In the genomic region with DNA sequence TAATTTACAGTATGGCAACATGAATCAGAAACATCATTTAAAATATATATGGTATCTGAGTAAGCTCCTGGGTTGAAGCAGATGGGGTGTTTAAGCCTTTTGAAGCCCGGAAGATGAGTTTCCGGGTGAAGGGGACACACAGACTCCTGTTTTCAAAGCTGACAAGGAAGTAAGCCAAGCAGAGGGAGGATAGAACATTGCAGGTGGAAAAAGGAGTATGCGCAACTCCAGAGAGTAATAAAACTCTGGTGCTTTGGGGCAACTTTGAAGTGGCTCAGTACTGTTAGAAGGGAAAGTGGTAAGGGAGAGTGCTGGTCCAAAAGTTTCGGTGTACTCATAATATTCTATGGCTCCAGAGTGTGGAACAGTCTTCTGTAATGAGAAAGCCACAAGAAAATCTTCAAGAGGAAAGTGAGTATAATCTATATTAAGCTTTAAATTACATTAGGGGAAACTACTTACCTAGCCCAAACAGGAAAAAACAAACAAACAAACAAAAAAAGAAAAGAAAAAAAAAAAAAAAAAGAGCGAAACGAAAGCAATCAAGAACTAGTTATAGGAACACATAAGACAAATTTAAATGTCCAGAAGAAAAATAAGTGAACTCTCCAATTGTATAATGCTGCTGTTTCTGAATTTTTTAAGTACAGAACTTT, we compare ENCODE assay signal across 12 cellular contexts. TPM values are rescaled to one million over a fixed set of nuclear protein-coding genes. Genes with fewer than 3 reads are reported as not detected.
DNase-seq lines count a peak whose midpoint lies in the region; ATAC-seq, FAIRE-seq and TF ChIP-seq lines count a peak whose summit lies in the region.
"Had no signal": no experiment of that assay in that cellular context is flagged by ENCODE, and none has a peak within 500 bp of the region (broad histone marks: within the 10 kb centered on the region; RNA-seq: fewer than 3 reads in every experiment).

No MANE protein-coding gene starts in this region.

- peaks cover 33% of the 10 kb centered on the region for H3K36me3 Mint-ChIP-seq in CD4-positive, alpha-beta T cell (ENCODE audit: low read depth)
- H3K36me3 Mint-ChIP-seq in T-helper 17 cell (ENCODE audit: low read depth): peaks cover 5% of the 10 kb centered on the region
- no peaks in the 10 kb centered on the region for H3K36me3 Mint-ChIP-seq in endodermal cell (ENCODE audit: low read depth)

- H3K9me3 ChIP-seq in CD4-positive, alpha-beta T cell (ENCODE audit: control insufficient read depth, low read length): no peaks in the 10 kb centered on the region
- H3K9me3 ChIP-seq in T-helper 17 cell (ENCODE audit: control insufficient read depth, low read length, poor library complexity, severe bottlenecking) (no peaks in the 10 kb centered on the region), endodermal cell (ENCODE audit: control insufficient read depth, low read length) (no peaks in the 10 kb centered on the region)
- H3K9me3 ChIP-seq: gastrocnemius medialis had no signal

- ATAC-seq in CD4-positive, alpha-beta T cell (ENCODE audit: poor library complexity): no peak
- ATAC-seq in T-helper 17 cell (no peak), esophagus mucosa (no peak)
- ATAC-seq: gastrocnemius medialis, Panc1 had no signal

- peak; percentile 69 for FAIRE-seq in GM12892 (lab: Jason Lieb, UNC)

- no peak for TF ChIP-seq POLR2A in GM12892 (IDR thresholded peaks at IDR 0.05; ENCODE audit: low read depth, low read length)

- H3K27me3 Mint-ChIP-seq in CD4-positive, alpha-beta T cell: no peaks in the 10 kb centered on the region
- H3K27me3 Mint-ChIP-seq in T-helper 17 cell (no peaks in the 10 kb centered on the region), endodermal cell (ENCODE audit: insufficient read depth) (peaks cover 56% of the 10 kb centered on the region)

- no peaks in the 10 kb centered on the region for H3K27me3 ChIP-seq in CD4-positive, alpha-beta T cell (ENCODE audit: control insufficient read depth, insufficient read depth, low read length)
- H3K27me3 ChIP-seq in endodermal cell (ENCODE audit: control insufficient read depth, insufficient read depth, low read length, poor library complexity, severe bottlenecking): no peaks in the 10 kb centered on the region

- peak overlapping the region; percentile 96 for H3K27ac ChIP-seq in CD4-positive, alpha-beta T cell (ENCODE audit: low read depth, low read length)
- H3K27ac ChIP-seq in endodermal cell (ENCODE audit: low read depth, low read length): no peak overlapping the region
- H3K27ac ChIP-seq: GM23248 had no signal

- H3K36me3 ChIP-seq in endodermal cell (ENCODE audit: control insufficient read depth, insufficient read depth, low read length): no peaks in the 10 kb centered on the region
- H3K36me3 ChIP-seq: gastrocnemius medialis had no signal

- DNase-seq in CD4-positive, alpha-beta T cell: no peak
- DNase-seq in GM12892 (ENCODE audit: insufficient read length): no peak
- no peak for DNase-seq in T-helper 17 cell
- DNase-seq in endodermal cell: no peak
- DNase-seq in NCI-H345 treated with DMSO at 0.1 percent for 48 hours (lab: John Stamatoyannopoulos, UW; ENCODE audit: unreplicated experiment): no peak
- DNase-seq in retina: no peak
- DNase-seq in medulla oblongata (ENCODE audit: extremely low spot score): no peak
- DNase-seq: gastrocnemius medialis, GM23248, NCI-H1417 had no signal

- 89 to 94% methylated on average over 4 of the region's 6 CpGs for WGBS in endodermal cell (ENCODE audit: insufficient coverage in 1 of 2, insufficient read length in 1 of 2), 2 experiments

- peak overlapping the region; percentile 92 for H3K4me3 Mint-ChIP-seq in CD4-positive, alpha-beta T cell
- H3K4me3 Mint-ChIP-seq in T-helper 17 cell: peak overlapping the region; percentile 99
- peak overlapping the region; percentile 76 for H3K4me3 Mint-ChIP-seq in endodermal cell

- peak overlapping the region; percentile 91 for H3K4me3 ChIP-seq in endodermal cell (ENCODE audit: low read length)
- H3K4me3 ChIP-seq: GM23248 had no signal

- intact Hi-C loops in CD4-positive, alpha-beta T cell (cut with DNase I, micrococcal nuclease): no loop called here

- H3K4me1 Mint-ChIP-seq in CD4-positive, alpha-beta T cell (ENCODE audit: low read depth): peaks cover 36% of the 10 kb centered on the region
- H3K4me1 Mint-ChIP-seq in T-helper 17 cell (peaks cover 38% of the 10 kb centered on the region), endodermal cell (peaks cover 24% of the 10 kb centered on the region)

- CTCF ChIA-PET in CD4-positive, alpha-beta T cell (lab: Charles Lee): interaction anchor here (0.7 kb wide), 1 partner anchor 12 kb away, joined by 3 read pairs; no protein-coding TSS in a partner anchor

- no peaks in the 10 kb centered on the region for H3K9me3 Mint-ChIP-seq in CD4-positive, alpha-beta T cell
- no peaks in the 10 kb centered on the region for H3K9me3 Mint-ChIP-seq in endodermal cell

- H3K4me1 ChIP-seq in endodermal cell (ENCODE audit: control insufficient read depth, insufficient read depth, low read length): no peaks in the 10 kb centered on the region

- POLR2A ChIA-PET in CD4-positive, alpha-beta T cell (lab: Charles Lee): interaction anchor here (0.6 to 6.5 kb wide), 5 partner anchors 16 to 126 kb away, joined by 4 to 181 read pairs (median 11); no protein-coding TSS in a partner anchor

- H3K9ac ChIP-seq in endodermal cell (ENCODE audit: extremely low read depth, low read length, poor library complexity, severe bottlenecking): no peak overlapping the region
- H3K9ac ChIP-seq: GM23248 had no signal

- peak overlapping the region; percentile 93 for H3K27ac Mint-ChIP-seq in CD4-positive, alpha-beta T cell
- H3K27ac Mint-ChIP-seq in T-helper 17 cell (peak overlapping the region; percentile 99), endodermal cell (no peak overlapping the region)

- TF ChIP-seq CTCF in CD4-positive, alpha-beta T cell (IDR thresholded peaks at IDR 0.05): no peak
- no peak for TF ChIP-seq CTCF in endodermal cell (conservative IDR thresholded peaks at IDR 0.05)

RNA-seq across cellular contexts. Expression of a gene that starts 2.3 kb away (rescaled TPM):
- 10 to 100 TPM; 17.8 to 19.5 TPM for total RNA-seq in CD4-positive, alpha-beta T cell
- 21.1 TPM for polyA plus RNA-seq in GM12892 (2012; ENCODE audit: missing spikeins)
- total RNA-seq in T-helper 17 cell: 10 to 100 TPM; 27.5 to 29.0 TPM
- total RNA-seq in endodermal cell: 10 to 100 TPM; 25.2 to 47.0 TPM
- polyA plus RNA-seq in endodermal cell (2013, experiment 1 of 2): 11.6 TPM
- 16.9 TPM for polyA plus RNA-seq in endodermal cell (2013, experiment 2 of 2)
- total RNA-seq in esophagus mucosa: 1.4 TPM
- polyA plus RNA-seq: GM23248 had no signal
